ENCODE assay signal across 12 cellular contexts in the genomic region with DNA sequence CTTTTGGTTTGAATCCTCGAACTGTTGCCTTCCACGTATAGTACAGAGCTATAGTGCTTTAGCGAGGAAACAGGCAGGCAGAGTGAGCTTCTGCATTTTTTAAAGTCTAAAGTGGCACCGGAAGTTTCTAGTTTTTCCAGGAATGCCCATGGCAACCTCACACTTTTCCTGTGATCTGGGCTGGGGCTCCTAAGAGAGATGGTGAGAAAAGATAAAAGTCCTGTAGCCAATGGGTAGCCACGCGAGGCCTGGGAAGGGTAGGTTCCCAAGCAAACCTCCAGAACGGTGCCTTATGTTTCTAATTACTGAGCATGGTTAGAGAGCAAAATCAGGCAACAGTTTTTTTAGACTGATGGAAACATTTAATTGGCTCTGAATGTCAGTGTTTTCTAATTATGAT.
DNase-seq lines count a peak whose midpoint lies in the region; ATAC-seq and TF ChIP-seq lines count a peak whose summit lies in the region.
"Had no signal": no experiment of that assay in that cellular context is flagged by ENCODE, and none has a peak within 500 bp of the region (broad histone marks: within the 10 kb centered on the region; RNA-seq: fewer than 3 reads in every experiment).

No MANE protein-coding gene starts in this region.

- 59% methylated on average over 7 of the region's 7 CpGs for WGBS in hepatocyte (ENCODE audit: low lambda C conversion rate, missing lambda C conversion rate)
- WGBS in stomach, 5 donors: 45 to 70% (median 62%) methylated on average over 7 of the region's 7 CpGs

- H3K4me3 Mint-ChIP-seq in T-helper 2 cell treated with Interferon-gamma antibody and Interleukin-4, amounts not matched to agents 5 μg/mL and 100 μg/mL, for 36 hours: peak overlapping the region; percentile 56
- H3K4me3 Mint-ChIP-seq in activated naive CD8-positive, alpha-beta T cell treated with anti-CD3 and anti-CD28 coated beads for 36 hours: no peak overlapping the region

- TF ChIP-seq CTCF in hepatocyte (IDR thresholded peaks at IDR 0.05; ENCODE audit: poor library complexity) (no peak), stomach (IDR thresholded peaks at IDR 0.05) (no peak), lower lobe of right lung (IDR thresholded peaks at IDR 0.05) (no peak)

- H2AFZ ChIP-seq in hepatocyte: no peak overlapping the region

- intact Hi-C loops in stomach (cut with DNase I; ENCODE audit: low total_unique reads): no loop called here
- intact Hi-C loops in lower lobe of right lung (cut with DNase I): no loop called here

- H3K27me3 ChIP-seq in hepatocyte (no peaks in the 10 kb centered on the region), stomach (no peaks in the 10 kb centered on the region), lower lobe of right lung (ENCODE audit: low read depth) (no peaks in the 10 kb centered on the region)
- H3K27me3 ChIP-seq: left lung had no signal

- H3K9me3 Mint-ChIP-seq in T-helper 2 cell treated with Interferon-gamma antibody and Interleukin-4, amounts not matched to agents 5 μg/mL and 100 μg/mL, for 36 hours: peaks cover 10% of the 10 kb centered on the region
- peaks cover 9% of the 10 kb centered on the region for H3K9me3 Mint-ChIP-seq in activated naive CD8-positive, alpha-beta T cell treated with anti-CD3 and anti-CD28 coated beads for 36 hours

- H3K27me3 Mint-ChIP-seq in T-helper 2 cell treated with Interferon-gamma antibody and Interleukin-4, amounts not matched to agents 5 μg/mL and 100 μg/mL, for 36 hours (ENCODE audit: low read depth): no peaks in the 10 kb centered on the region
- no peaks in the 10 kb centered on the region for H3K27me3 Mint-ChIP-seq in activated naive CD8-positive, alpha-beta T cell treated with anti-CD3 and anti-CD28 coated beads for 36 hours

- no peak for ATAC-seq in GM21529 (IDR thresholded peaks at IDR 0.05; ENCODE audit: unreplicated experiment)
- ATAC-seq in HG03280 (IDR thresholded peaks at IDR 0.05; ENCODE audit: unreplicated experiment): no peak
- no peak for ATAC-seq in lower lobe of right lung
- ATAC-seq: left lung had no signal

- no peaks in the 10 kb centered on the region for H3K36me3 ChIP-seq in hepatocyte (replicated peaks; ENCODE audit: insufficient read depth, low read depth)
- H3K36me3 ChIP-seq in stomach: no peaks in the 10 kb centered on the region
- H3K36me3 ChIP-seq in lower lobe of right lung: no peaks in the 10 kb centered on the region
- H3K36me3 ChIP-seq: left lung had no signal

- TF ChIP-seq EP300 in stomach (IDR thresholded peaks at IDR 0.05): no peak

- peak overlapping the region; percentile 73 for H3K27ac Mint-ChIP-seq in T-helper 2 cell treated with Interferon-gamma antibody and Interleukin-4, amounts not matched to agents 5 μg/mL and 100 μg/mL, for 36 hours
- H3K27ac Mint-ChIP-seq in activated naive CD8-positive, alpha-beta T cell treated with anti-CD3 and anti-CD28 coated beads for 36 hours: peak overlapping the region; percentile 49

- no peak for DNase-seq in T-helper 2 cell treated with Interferon-gamma antibody and Interleukin-4, amounts not matched to agents 5 μg/mL and 100 μg/mL, for 36 hours (ENCODE audit: low spot score)
- DNase-seq in T-helper 2 cell: no peak
- DNase-seq in activated naive CD8-positive, alpha-beta T cell treated with anti-CD3 and anti-CD28 coated beads for 36 hours: no peak
- no peak for DNase-seq in hepatocyte (ENCODE audit: low spot score)
- DNase-seq in stomach: no peak
- no peak for DNase-seq in lower lobe of right lung
- DNase-seq: left lung; NCI-H510A treated with DMSO at 0.1 percent for 48 hours; stimulated activated CD4-positive, alpha-beta T cell treated with anti-CD3 and anti-CD28 coated beads, Interleukin-15, amount 100 ng/mL, for 24 hours; substantia nigra had no signal

- peak overlapping the region; percentile 37 for H3K4me2 ChIP-seq in hepatocyte

- H4K20me1 ChIP-seq in hepatocyte (ENCODE audit: insufficient read depth, poor library complexity, severe bottlenecking): no peaks in the 10 kb centered on the region

- no peak for TF ChIP-seq POLR2A in stomach (IDR thresholded peaks at IDR 0.05)

- H3K9me3 ChIP-seq in hepatocyte (ENCODE audit: low read depth) (no peaks in the 10 kb centered on the region), stomach (no peaks in the 10 kb centered on the region), lower lobe of right lung (no peaks in the 10 kb centered on the region)
- H3K9me3 ChIP-seq: left lung had no signal

- peaks cover 24% of the 10 kb centered on the region for H3K79me2 ChIP-seq in hepatocyte

- peaks cover 29% of the 10 kb centered on the region for H3K4me1 Mint-ChIP-seq in T-helper 2 cell treated with Interferon-gamma antibody and Interleukin-4, amounts not matched to agents 5 μg/mL and 100 μg/mL, for 36 hours (ENCODE audit: low read depth)
- H3K4me1 Mint-ChIP-seq in activated naive CD8-positive, alpha-beta T cell treated with anti-CD3 and anti-CD28 coated beads for 36 hours: peaks cover 24% of the 10 kb centered on the region

- no peak overlapping the region for H3K4me3 ChIP-seq in hepatocyte
- no peak overlapping the region for H3K4me3 ChIP-seq in stomach
- H3K4me3 ChIP-seq in lower lobe of right lung: no peak overlapping the region
- H3K4me3 ChIP-seq: left lung had no signal

- peaks cover 26% of the 10 kb centered on the region for H3K36me3 Mint-ChIP-seq in T-helper 2 cell treated with Interferon-gamma antibody and Interleukin-4, amounts not matched to agents 5 μg/mL and 100 μg/mL, for 36 hours (ENCODE audit: low read depth)
- peaks cover 23% of the 10 kb centered on the region for H3K36me3 Mint-ChIP-seq in activated naive CD8-positive, alpha-beta T cell treated with anti-CD3 and anti-CD28 coated beads for 36 hours

- H3K4me1 ChIP-seq in hepatocyte (ENCODE audit: insufficient read depth) (peaks cover 29% of the 10 kb centered on the region), stomach (peaks cover 12 to 88% (median 48%) of the 10 kb centered on the region in 4 donors), lower lobe of right lung (peaks cover 25% of the 10 kb centered on the region)

- no peaks in the 10 kb centered on the region for H3K9me2 ChIP-seq in hepatocyte (replicated peaks; ENCODE audit: insufficient read depth)

- H3K27ac ChIP-seq in hepatocyte: peak overlapping the region; percentile 61
- peak overlapping the region in 4 of 5 donors; percentile 30 to 81 (median 60) for H3K27ac ChIP-seq in stomach
- H3K27ac ChIP-seq in lower lobe of right lung: no peak overlapping the region
- H3K27ac ChIP-seq: left lung had no signal
